Comparison of ENCODE assay signal across 8 cellular contexts in the genomic region with DNA sequence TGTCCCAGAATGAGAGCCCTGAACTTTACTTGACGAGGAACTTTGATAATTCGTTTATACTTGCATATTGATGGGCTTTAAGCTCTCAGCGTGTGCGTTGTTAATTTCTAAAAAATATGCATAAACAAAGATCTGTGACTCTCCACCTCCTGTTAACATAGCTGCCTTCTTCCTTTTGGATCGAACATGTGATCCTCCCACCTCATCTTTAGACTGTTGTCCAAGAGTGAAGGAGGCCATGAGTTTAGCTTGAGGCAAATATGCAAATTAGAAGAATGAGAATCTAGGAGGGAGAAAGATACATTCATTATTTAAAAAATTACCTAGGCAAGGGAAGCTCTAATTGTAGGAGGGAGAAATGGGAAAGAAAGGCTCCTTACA. TPM values are rescaled to one million over a fixed set of nuclear protein-coding genes. Genes with fewer than 3 reads are reported as not detected.
DNase-seq lines count a peak whose midpoint lies in the region; ATAC-seq and TF ChIP-seq lines count a peak whose summit lies in the region.

No MANE protein-coding gene starts in this region.

- DNase-seq in NCI-H748 treated with DMSO at 0.1 percent for 48 hours (lab: John Stamatoyannopoulos, UW) (peak; percentile 15), NCI-H748 (lab: John Stamatoyannopoulos, UW; ENCODE audit: unreplicated experiment) (no peak), foreskin keratinocyte (peak in 1 of 2 donors; percentile 31), putamen (ENCODE audit: low spot score) (no peak), EL (no peak)

- no peaks in the 10 kb centered on the region for H3K4me1 ChIP-seq in foreskin keratinocyte
- peaks cover 0 to 14% (median 5%) of the 10 kb centered on the region in 3 donors for H3K4me1 ChIP-seq in skeletal muscle tissue (ENCODE audit: control insufficient read depth in 3 of 3, insufficient read depth in 3 of 3, low read length in 3 of 3)

- H3K9me3 ChIP-seq in skeletal muscle tissue (ENCODE audit: control insufficient read depth in 3 of 3, low read length in 3 of 3): no peaks in the 10 kb centered on the region

- H3K27ac ChIP-seq in VCaP: peak overlapping the region; percentile 92
- peak overlapping the region; percentile 98 for H3K27ac ChIP-seq in foreskin keratinocyte
- peak overlapping the region; percentile 66 for H3K27ac ChIP-seq in skeletal muscle tissue (ENCODE audit: low read depth, low read length)

- H3K9ac ChIP-seq in skeletal muscle tissue (ENCODE audit: low read depth in 1 of 3, low read length in 3 of 3): peak overlapping the region; percentile 73 to 82 (median 80)

- H3K4me3 ChIP-seq in skeletal muscle tissue (ENCODE audit: low read length in 3 of 3): peak overlapping the region; percentile 85 to 87 (median 86)

- ATAC-seq in foreskin keratinocyte: peak; percentile 3
- ATAC-seq in HG03039 (IDR thresholded peaks at IDR 0.05; ENCODE audit: unreplicated experiment): no peak

- no peaks in the 10 kb centered on the region for H3K27me3 ChIP-seq in foreskin keratinocyte
- peaks cover 0 to 3% (median 0%) of the 10 kb centered on the region in 3 donors for H3K27me3 ChIP-seq in skeletal muscle tissue (ENCODE audit: control insufficient read depth in 3 of 3, insufficient read depth in 3 of 3, low read length in 3 of 3)

- TF ChIP-seq CTCF in VCaP (conservative IDR thresholded peaks at IDR 0.05) (no peak), foreskin keratinocyte (conservative IDR thresholded peaks at IDR 0.05) (no peak)

- no peaks in the 10 kb centered on the region for H3K36me3 ChIP-seq in skeletal muscle tissue (ENCODE audit: control insufficient read depth in 3 of 3, insufficient read depth in 3 of 3, low read length in 3 of 3)

RNA-seq across cellular contexts. Expression of gene TTC8, which starts 0.6 kb away (rescaled TPM):
- total RNA-seq in foreskin keratinocyte (26.9 and 27.4 TPM in 2 replicates), skeletal muscle tissue (12.0 TPM)
- 14.2 and 16.5 TPM in 2 replicates for polyA plus RNA-seq in foreskin keratinocyte

RNA-seq across cellular contexts. Expression of gene EML5, which starts 32.3 kb away (rescaled TPM):
- total RNA-seq in foreskin keratinocyte (0.39 and 0.78 TPM in 2 replicates), skeletal muscle tissue (1.0 TPM)
- 0.03 and 0.07 TPM in 2 replicates for polyA plus RNA-seq in foreskin keratinocyte
